In the genomic region with DNA sequence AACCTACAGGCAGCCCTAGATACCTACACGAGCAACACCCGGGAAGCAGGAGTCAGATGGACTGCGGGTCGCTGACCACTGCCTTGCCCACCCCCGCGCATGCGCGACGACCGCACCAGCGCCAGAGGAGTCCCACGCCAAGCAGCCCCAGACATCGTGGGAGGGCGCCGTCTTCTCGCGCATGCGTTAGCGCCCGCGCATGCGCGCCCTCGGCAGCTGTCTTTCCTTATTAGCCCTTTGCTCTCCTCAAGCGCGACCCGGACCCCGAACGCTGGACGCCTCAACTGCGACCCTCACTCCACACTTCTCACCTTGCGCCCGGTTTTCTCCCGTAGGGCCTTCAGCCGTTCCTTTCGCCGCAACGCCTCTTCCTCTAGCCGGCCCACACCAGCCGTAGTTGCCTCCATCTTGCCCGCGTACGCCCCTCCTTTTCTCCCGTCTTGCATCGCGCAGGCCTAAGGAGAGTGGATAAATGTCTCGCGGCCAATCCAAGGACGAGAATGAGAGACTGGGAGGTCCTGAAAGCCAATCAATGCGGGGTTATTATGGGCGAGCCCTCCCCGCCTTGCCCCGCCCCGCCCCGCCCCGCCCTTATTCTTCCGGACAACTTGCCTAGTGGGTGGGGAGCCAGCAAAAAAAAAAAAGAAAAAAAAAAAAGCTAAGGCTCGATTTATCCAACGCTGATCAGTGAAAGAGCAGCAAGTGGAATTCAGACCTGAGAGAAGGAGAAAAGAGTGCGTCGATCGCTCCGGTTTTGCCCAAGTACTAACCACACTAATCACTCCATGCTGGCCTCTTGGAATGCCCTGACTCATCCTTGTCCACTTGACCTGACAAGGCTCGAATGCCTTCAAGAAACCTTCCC, we compare ENCODE assay signal across 1 cellular context.
TF ChIP-seq lines count a peak whose summit lies in the region.

A gene (minus strand): TSS at position 420 of the 865 bp plus-strand sequence. CDS start 13 bp downstream, at position 407.

TF ChIP-seq in endothelial cell of umbilical vein, 7 proteins besides CTCF, POLR2A, EP300 and RAD21:
- TF ChIP-seq MYC (IDR thresholded peaks at IDR 0.05; ENCODE audit: low read depth, low read length) (peak; percentile 17), FOS (IDR thresholded peaks at IDR 0.05; ENCODE audit: borderline replicate concordance, insufficient read depth, low read length) (peak; percentile 52), JUN (IDR thresholded peaks at IDR 0.05; ENCODE audit: borderline replicate concordance, insufficient read depth, insufficient read length, low read depth) (no peak), POLR2AphosphoS5 (IDR thresholded peaks at IDR 0.05; ENCODE audit: insufficient read depth, low read depth, low read length) (peak; percentile 81), GATA2 (IDR thresholded peaks at IDR 0.05; ENCODE audit: insufficient read depth, insufficient read length, low read depth, low read length) (no peak), EZH2 (IDR thresholded peaks at IDR 0.05; ENCODE audit: borderline replicate concordance, low read depth, low read length, severe bottlenecking) (no peak)
- TF ChIP-seq, protein P1, sequence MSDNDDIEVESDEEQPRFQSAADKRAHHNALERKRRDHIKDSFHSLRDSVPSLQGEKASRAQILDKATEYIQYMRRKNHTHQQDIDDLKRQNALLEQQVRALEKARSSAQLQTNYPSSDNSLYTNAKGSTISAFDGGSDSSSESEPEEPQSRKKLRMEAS (IDR thresholded peaks at IDR 0.05; ENCODE audit: insufficient read depth, insufficient read length) = peak; percentile 15
